In genomic region chr1:109041614-109042473, GRCh38 we compare ENCODE assay signal across 8 cellular contexts. TPM values are rescaled to one million over a fixed set of nuclear protein-coding genes. Genes with fewer than 3 reads are reported as not detected.
A peak's percentile ranks its signal among the peaks of the same experiment; 100 is the strongest.
DNase-seq lines count a peak whose midpoint lies in the region; ATAC-seq and TF ChIP-seq lines count a peak whose summit lies in the region.

WDR47 (minus strand) TSS chr1:109042102; CDS start chr1:109023512, 18,590 bp downstream.

- peak; percentile 98 for ATAC-seq in activated T-helper 17 cell treated with anti-CD3 and anti-CD28 coated beads, Interleukin-2, amount 50 U/mL, for 72 hours (replicated peaks)
- peak; percentile 95 to 96 for ATAC-seq in naive thymus-derived CD8-positive, alpha-beta T cell
- peak; percentile 97 to 99 for ATAC-seq in stimulated activated naive B cell treated with anti-CD40 and anti-IgM and Interleukin-4, amounts not matched to agents 10 μg/mL and 1 μg/mL and 100 μg/mL, for 72 hours (replicated peaks)

- no peaks in the 10 kb centered on the region for H3K9me3 Mint-ChIP-seq in activated T-helper 17 cell treated with anti-CD3 and anti-CD28 coated beads, Interleukin-2, amount 50 U/mL, for 72 hours
- H3K9me3 Mint-ChIP-seq in naive thymus-derived CD8-positive, alpha-beta T cell: no peaks in the 10 kb centered on the region
- no peaks in the 10 kb centered on the region for H3K9me3 Mint-ChIP-seq in stimulated activated naive B cell treated with anti-CD40 and anti-IgM and Interleukin-4, amounts not matched to agents 10 μg/mL and 1 μg/mL and 100 μg/mL, for 72 hours

- DNase-seq in Daoy (ENCODE audit: low read depth) (peak; percentile 99), GOT3 (lab: John Stamatoyannopoulos, UW) (peak; percentile 56), LHCN-M2 (ENCODE audit: low read depth) (peak; percentile 95), RPMI8226 (peak; percentile 93), fibroblast of mammary gland (ENCODE audit: low read depth) (peak; percentile 94)
- peak; percentile 92 to 98 (median 96) for DNase-seq in naive thymus-derived CD8-positive, alpha-beta T cell
- peak; percentile 94 for DNase-seq in stimulated activated naive B cell treated with anti-CD40 and anti-IgM and Interleukin-4, amounts not matched to agents 10 μg/mL and 1 μg/mL and 100 μg/mL, for 72 hours

- TF ChIP-seq CTCF in fibroblast of mammary gland (conservative IDR thresholded peaks at IDR 0.05; ENCODE audit: control insufficient read depth, insufficient read depth, low read depth, low read length): no peak

- peak within 1 kb of the TSS; percentile 86 for H3K4me3 ChIP-seq in fibroblast of mammary gland (ENCODE audit: control insufficient read depth, low read depth, low read length)

- POLR2A ChIA-PET in naive thymus-derived CD8-positive, alpha-beta T cell (lab: Charles Lee): interaction anchor here (0.6 to 1.7 kb wide), 10 partner anchors 26 to 536 kb away, joined by 3 to 34 read pairs (median 5); partner anchors contain the start of genes CLCC1, ELAPOR1, TAF13 and TMEM167B

- no peaks in the 10 kb centered on the region for H3K36me3 Mint-ChIP-seq in activated T-helper 17 cell treated with anti-CD3 and anti-CD28 coated beads, Interleukin-2, amount 50 U/mL, for 72 hours (ENCODE audit: low read depth)
- H3K36me3 Mint-ChIP-seq in naive thymus-derived CD8-positive, alpha-beta T cell: no peaks in the 10 kb centered on the region
- no peaks in the 10 kb centered on the region for H3K36me3 Mint-ChIP-seq in stimulated activated naive B cell treated with anti-CD40 and anti-IgM and Interleukin-4, amounts not matched to agents 10 μg/mL and 1 μg/mL and 100 μg/mL, for 72 hours

- H3K27ac Mint-ChIP-seq in activated T-helper 17 cell treated with anti-CD3 and anti-CD28 coated beads, Interleukin-2, amount 50 U/mL, for 72 hours: peak within 1 kb of the TSS; percentile 78
- H3K27ac Mint-ChIP-seq in naive thymus-derived CD8-positive, alpha-beta T cell: peak within 1 kb of the TSS; percentile 80 to 97 (median 94)
- H3K27ac Mint-ChIP-seq in stimulated activated naive B cell treated with anti-CD40 and anti-IgM and Interleukin-4, amounts not matched to agents 10 μg/mL and 1 μg/mL and 100 μg/mL, for 72 hours: peak within 1 kb of the TSS; percentile 87

- no peaks in the 10 kb centered on the region for H3K4me1 Mint-ChIP-seq in activated T-helper 17 cell treated with anti-CD3 and anti-CD28 coated beads, Interleukin-2, amount 50 U/mL, for 72 hours
- peaks cover 6 to 20% (median 14%) of the 10 kb centered on the region in 4 donors for H3K4me1 Mint-ChIP-seq in naive thymus-derived CD8-positive, alpha-beta T cell
- peaks cover 6 to 21% of the 10 kb centered on the region in 2 donors for H3K4me1 Mint-ChIP-seq in stimulated activated naive B cell treated with anti-CD40 and anti-IgM and Interleukin-4, amounts not matched to agents 10 μg/mL and 1 μg/mL and 100 μg/mL, for 72 hours

- H3K27me3 Mint-ChIP-seq in activated T-helper 17 cell treated with anti-CD3 and anti-CD28 coated beads, Interleukin-2, amount 50 U/mL, for 72 hours: no peaks in the 10 kb centered on the region
- peaks cover 0 to 6% (median 0%) of the 10 kb centered on the region in 5 donors for H3K27me3 Mint-ChIP-seq in naive thymus-derived CD8-positive, alpha-beta T cell
- no peaks in the 10 kb centered on the region for H3K27me3 Mint-ChIP-seq in stimulated activated naive B cell treated with anti-CD40 and anti-IgM and Interleukin-4, amounts not matched to agents 10 μg/mL and 1 μg/mL and 100 μg/mL, for 72 hours

- peak within 1 kb of the TSS; percentile 81 for H3K4me3 Mint-ChIP-seq in activated T-helper 17 cell treated with anti-CD3 and anti-CD28 coated beads, Interleukin-2, amount 50 U/mL, for 72 hours
- H3K4me3 Mint-ChIP-seq in naive thymus-derived CD8-positive, alpha-beta T cell: peak within 1 kb of the TSS; percentile 84 to 98 (median 94)
- peak within 1 kb of the TSS; percentile 88 to 96 for H3K4me3 Mint-ChIP-seq in stimulated activated naive B cell treated with anti-CD40 and anti-IgM and Interleukin-4, amounts not matched to agents 10 μg/mL and 1 μg/mL and 100 μg/mL, for 72 hours

RNA-seq across cellular contexts. Expression of gene WDR47, which starts in this region (rescaled TPM):
- total RNA-seq in Daoy (2014; rRNA removed; shearing (Covaris generic)): 14.2 and 16.8 TPM in 2 replicates
- 22.0 and 25.3 TPM in 2 replicates for total RNA-seq in LHCN-M2 (2014; rRNA removed)
- 6.5 TPM for polyA plus RNA-seq in LHCN-M2 (2012)
- 10 to 100 TPM in 1 of 2 donors, 1 to 10 TPM in 1; 7.9 to 11.1 TPM for total RNA-seq in activated T-helper 17 cell treated with anti-CD3 and anti-CD28 coated beads, Interleukin-2, amount 50 U/mL, for 72 hours
- 10 to 100 TPM; 15.0 to 16.6 TPM for total RNA-seq in naive thymus-derived CD8-positive, alpha-beta T cell
- polyA plus RNA-seq in naive thymus-derived CD8-positive, alpha-beta T cell: 1 to 10 TPM; 3.0 to 6.1 (median 5.7) TPM

Comparison
In these comparisons a context has a peak if more than half of its experiments do, and no peak if none do; other contexts are left out.
1. Peak in every context shown above with its lines: DNase-seq, ATAC-seq and H3K4me3 ChIP-seq.